In genomic region chr6:141421378-141421777, GRCh38 we compare ENCODE assay signal across 12 cellular contexts.
A peak's percentile ranks its signal among the peaks of the same experiment; 100 is the strongest.
DNase-seq lines count a peak whose midpoint lies in the region; ATAC-seq and TF ChIP-seq lines count a peak whose summit lies in the region.
"Had no signal": no experiment of that assay in that cellular context is flagged by ENCODE, and none has a peak within 500 bp of the region (broad histone marks: within the 10 kb centered on the region; RNA-seq: fewer than 3 reads in every experiment).

No MANE protein-coding gene starts in this region.

- ATAC-seq in left ventricle myocardium superior: peak; percentile 74
- ATAC-seq in GM18505 (IDR thresholded peaks at IDR 0.05; ENCODE audit: unreplicated experiment): no peak
- no peak for ATAC-seq in GM18861 (IDR thresholded peaks at IDR 0.05; ENCODE audit: unreplicated experiment)

- no peak for TF ChIP-seq POLR2A in GM18505 (IDR thresholded peaks at IDR 0.05; ENCODE audit: borderline replicate concordance, extremely low read depth, insufficient read depth, insufficient read length)

- TF ChIP-seq CTCF in astrocyte of the cerebellum (IDR thresholded peaks at IDR 0.05; ENCODE audit: low read depth, low read length, missing control alignments): no peak

- no peak overlapping the region for H3K4me3 ChIP-seq in astrocyte of the cerebellum (ENCODE audit: low read depth, low read length)
- H3K4me3 ChIP-seq: BLaER1, dorsolateral prefrontal cortex had no signal

- DNase-seq in ACHN (peak; percentile 53), HK-2 (ENCODE audit: unreplicated experiment) (peak; percentile 14), astrocyte of the cerebellum (ENCODE audit: low read depth) (peak; percentile 65), left ventricle myocardium superior (no peak), NCI-H1048 (lab: John Stamatoyannopoulos, UW) (no peak)
- no peak for DNase-seq in stimulated activated CD4-positive, alpha-beta T cell treated with anti-CD3 and anti-CD28 coated beads, Interleukin-4, amount 100 ng/mL, for 4 hours
- DNase-seq: dorsolateral prefrontal cortex; stimulated activated CD4-positive, alpha-beta T cell treated with anti-CD3 and anti-CD28 coated beads, Interleukin-2, amount 100 ng/mL, for 48 hours; substantia nigra had no signal

- intact Hi-C loops in left ventricle myocardium superior (cut with micrococcal nuclease): no loop called here

- in situ Hi-C loops in ACHN (cut with HindIII; ENCODE audit: low pct_ligation_motif_present, low pct_unique_long_range_greater_than_20kb, low sequenced_read_pairs) (no loop called here), astrocyte of the cerebellum (cut with HindIII; ENCODE audit: low sequenced_read_pairs) (no loop called here)

Comparison
In these comparisons a context has a peak if more than half of its experiments do, and no peak if none do; other contexts are left out.
1. DNase-seq: peak in ACHN (single experiment), HK-2 (single experiment) and astrocyte of the cerebellum (single experiment); none in left ventricle myocardium superior (single experiment), NCI-H1048 (single experiment) and stimulated activated CD4-positive, alpha-beta T cell treated with anti-CD3 and anti-CD28 coated beads, Interleukin-4, amount 100 ng/mL, for 4 hours (0 of 2).